ENCODE assay signal across 15 cellular contexts in the genomic region with DNA sequence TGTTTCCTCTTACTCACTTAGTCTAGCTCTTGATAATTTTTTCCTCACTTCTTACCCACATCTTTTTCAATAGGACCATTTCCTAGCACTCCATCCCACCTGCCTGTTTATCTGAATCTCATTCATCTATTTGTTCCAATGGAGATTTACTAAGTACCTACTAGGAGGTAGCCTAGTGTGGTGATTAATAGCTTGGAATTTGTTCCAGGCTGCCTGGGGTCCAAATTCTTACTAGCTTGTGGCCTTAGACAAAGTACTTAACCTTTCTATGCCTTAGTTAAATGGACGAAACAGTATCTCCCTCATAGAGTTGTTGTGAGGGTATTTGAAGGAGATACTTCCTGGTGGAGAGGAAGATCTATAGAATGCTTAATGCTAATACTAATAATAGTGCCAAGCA. TPM values are rescaled to one million over a fixed set of nuclear protein-coding genes. Genes with fewer than 3 reads are reported as not detected.
DNase-seq lines count a peak whose midpoint lies in the region; ATAC-seq, FAIRE-seq and TF ChIP-seq lines count a peak whose summit lies in the region.
"Had no signal": no experiment of that assay in that cellular context is flagged by ENCODE, and none has a peak within 500 bp of the region (broad histone marks: within the 10 kb centered on the region; RNA-seq: fewer than 3 reads in every experiment).

No MANE protein-coding gene starts in this region.

- no peak overlapping the region for H3K9ac ChIP-seq in OCI-LY1 (ENCODE audit: low read length)

- peaks cover 5% of the 10 kb centered on the region; the same call in 1 of the 2 replicates for H3K36me3 ChIP-seq in OCI-LY1 (ENCODE audit: insufficient read depth, low read length)
- H3K36me3 ChIP-seq: BE2C, SJSA1 had no signal

- peak overlapping the region; percentile 51 for H3K27ac ChIP-seq in OCI-LY1 (ENCODE audit: low read depth, low read length, poor library complexity, severe bottlenecking)
- H3K27ac ChIP-seq: SJSA1 had no signal

- peaks cover 50% of the 10 kb centered on the region for H3K4me1 ChIP-seq in OCI-LY1 (ENCODE audit: insufficient read depth, low read length, severe bottlenecking)
- H3K4me1 ChIP-seq: BE2C had no signal

- no peak for TF ChIP-seq CTCF in OCI-LY1 (IDR thresholded peaks at IDR 0.05; ENCODE audit: low read length)

- H3K9me3 ChIP-seq in OCI-LY1 (ENCODE audit: low read length), result 0 out of 2 replicates have a peak, but pooled peaks cover 2% of the 10 kb centered on the region
- H3K9me3 ChIP-seq: BE2C had no signal

- POLR2A ChIA-PET in activated CD4-positive, alpha-beta memory T cell treated with anti-CD3 and anti-CD28 coated beads, Interleukin-2, amount 10 ng/mL, durations not matched to agents 7 days and 5 days (lab: Charles Lee), result interaction anchor here (0.9 to 2.1 kb wide), 4 partner anchors 9 to 80 kb away, joined by 3 to 15 read pairs (median 4); partner anchors contain the start of gene SERTAD2

- ATAC-seq in stimulated activated memory B cell treated with anti-CD40 and anti-IgM and Interleukin-4, amounts not matched to agents 10 μg/mL and 1 μg/mL and 100 μg/mL, for 72 hours, result no peak
- no peak for ATAC-seq in esophagus mucosa

- no peak overlapping the region; the same call in 1 of the 2 replicates for H3K4me2 ChIP-seq in OCI-LY1 (ENCODE audit: low read length)

- H3K9me3 Mint-ChIP-seq in stimulated activated memory B cell treated with anti-CD40 and anti-IgM and Interleukin-4, amounts not matched to agents 10 μg/mL and 1 μg/mL and 100 μg/mL, for 72 hours, result no peaks in the 10 kb centered on the region
- H3K9me3 Mint-ChIP-seq in activated CD4-positive, alpha-beta memory T cell treated with anti-CD3 and anti-CD28 coated beads, Interleukin-2, amount 10 ng/mL, durations not matched to agents 7 days and 5 days, result peaks cover 2% of the 10 kb centered on the region
- H3K9me3 Mint-ChIP-seq: CD4-positive, alpha-beta T cell had no signal

- FAIRE-seq in GM18507 (lab: Jason Lieb, UNC), result peak; percentile 47

- H3K27ac Mint-ChIP-seq in stimulated activated memory B cell treated with anti-CD40 and anti-IgM and Interleukin-4, amounts not matched to agents 10 μg/mL and 1 μg/mL and 100 μg/mL, for 72 hours, result peak overlapping the region; percentile 71
- H3K27ac Mint-ChIP-seq in activated CD4-positive, alpha-beta memory T cell treated with anti-CD3 and anti-CD28 coated beads, Interleukin-2, amount 10 ng/mL, durations not matched to agents 7 days and 5 days, result no peak overlapping the region
- H3K27ac Mint-ChIP-seq: CD4-positive, alpha-beta T cell; H9 had no signal

- CTCF ChIA-PET in activated CD4-positive, alpha-beta memory T cell treated with anti-CD3 and anti-CD28 coated beads, Interleukin-2, amount 10 ng/mL, durations not matched to agents 7 days and 5 days (lab: Charles Lee), result interaction anchor here (0.7 to 1.0 kb wide), 3 partner anchors 10 to 50 kb away, joined by 3 to 4 read pairs (median 3); no protein-coding TSS in a partner anchor

- H3K79me2 ChIP-seq in OCI-LY1 (ENCODE audit: insufficient read depth, low read length), result no peaks in the 10 kb centered on the region

- no peaks in the 10 kb centered on the region for H4K20me1 ChIP-seq in OCI-LY1 (ENCODE audit: insufficient read depth, low read length)

- H3K9me2 ChIP-seq in OCI-LY1 (ENCODE audit: low read depth, low read length), result no peaks in the 10 kb centered on the region

- H3K27me3 ChIP-seq in OCI-LY1 (ENCODE audit: insufficient read depth, low read length), result no peaks in the 10 kb centered on the region
- H3K27me3 ChIP-seq: BE2C, SJSA1 had no signal

- H3K4me3 ChIP-seq in OCI-LY1 (ENCODE audit: low read depth, low read length, poor library complexity, severe bottlenecking), result no peak overlapping the region
- H3K4me3 ChIP-seq: SJSA1 had no signal

- H3K4me3 Mint-ChIP-seq in stimulated activated memory B cell treated with anti-CD40 and anti-IgM and Interleukin-4, amounts not matched to agents 10 μg/mL and 1 μg/mL and 100 μg/mL, for 72 hours, result no peak overlapping the region
- no peak overlapping the region for H3K4me3 Mint-ChIP-seq in activated CD4-positive, alpha-beta memory T cell treated with anti-CD3 and anti-CD28 coated beads, Interleukin-2, amount 10 ng/mL, durations not matched to agents 7 days and 5 days
- H3K4me3 Mint-ChIP-seq: CD4-positive, alpha-beta T cell; H9 had no signal

- H3K27me3 Mint-ChIP-seq in stimulated activated memory B cell treated with anti-CD40 and anti-IgM and Interleukin-4, amounts not matched to agents 10 μg/mL and 1 μg/mL and 100 μg/mL, for 72 hours, result no peaks in the 10 kb centered on the region
- H3K27me3 Mint-ChIP-seq in activated CD4-positive, alpha-beta memory T cell treated with anti-CD3 and anti-CD28 coated beads, Interleukin-2, amount 10 ng/mL, durations not matched to agents 7 days and 5 days, result peaks cover 5% of the 10 kb centered on the region
- H3K27me3 Mint-ChIP-seq: CD4-positive, alpha-beta T cell had no signal

- peaks cover 24% of the 10 kb centered on the region for H3K36me3 Mint-ChIP-seq in stimulated activated memory B cell treated with anti-CD40 and anti-IgM and Interleukin-4, amounts not matched to agents 10 μg/mL and 1 μg/mL and 100 μg/mL, for 72 hours
- H3K36me3 Mint-ChIP-seq in activated CD4-positive, alpha-beta memory T cell treated with anti-CD3 and anti-CD28 coated beads, Interleukin-2, amount 10 ng/mL, durations not matched to agents 7 days and 5 days (ENCODE audit: low read depth), result peaks cover 7% of the 10 kb centered on the region

- peaks cover 58% of the 10 kb centered on the region for H3K4me1 Mint-ChIP-seq in stimulated activated memory B cell treated with anti-CD40 and anti-IgM and Interleukin-4, amounts not matched to agents 10 μg/mL and 1 μg/mL and 100 μg/mL, for 72 hours
- H3K4me1 Mint-ChIP-seq in activated CD4-positive, alpha-beta memory T cell treated with anti-CD3 and anti-CD28 coated beads, Interleukin-2, amount 10 ng/mL, durations not matched to agents 7 days and 5 days, result peaks cover 53% of the 10 kb centered on the region

- DNase-seq in GM18507 (ENCODE audit: extremely low spot score, insufficient read length, low read depth) (no peak), glomerular visceral epithelial cell (ENCODE audit: extremely low spot score) (peak; percentile 4)
- no peak for DNase-seq in stimulated activated CD4-positive, alpha-beta T cell treated with anti-CD3 and anti-CD28 coated beads, Interleukin-4, amount 100 ng/mL, for 24 hours
- DNase-seq in activated CD4-positive, alpha-beta memory T cell treated with anti-CD3 and anti-CD28 coated beads, Interleukin-2, amount 10 ng/mL, durations not matched to agents 7 days and 5 days, result no peak
- DNase-seq: BE2C; Calu3; CD4-positive, alpha-beta T cell; H9; NCI-H1105; NCI-H1694; NCI-H524 had no signal

- no peaks in the 10 kb centered on the region for H3F3A ChIP-seq in OCI-LY1 (ENCODE audit: insufficient read depth, low read length)

- no peak overlapping the region for H2AFZ ChIP-seq in OCI-LY1 (ENCODE audit: low read length)

RNA-seq across cellular contexts. Expression of gene SERTAD2, which starts 42.9 kb away (rescaled TPM):
- 10 to 100 TPM; 16.2 to 17.5 TPM for total RNA-seq in activated CD4-positive, alpha-beta memory T cell treated with anti-CD3 and anti-CD28 coated beads, Interleukin-2, amount 10 ng/mL, durations not matched to agents 7 days and 5 days
- total RNA-seq in esophagus mucosa, result 21.9 TPM
